Comparison of ENCODE assay signal across 8 cellular contexts in the genomic region with DNA sequence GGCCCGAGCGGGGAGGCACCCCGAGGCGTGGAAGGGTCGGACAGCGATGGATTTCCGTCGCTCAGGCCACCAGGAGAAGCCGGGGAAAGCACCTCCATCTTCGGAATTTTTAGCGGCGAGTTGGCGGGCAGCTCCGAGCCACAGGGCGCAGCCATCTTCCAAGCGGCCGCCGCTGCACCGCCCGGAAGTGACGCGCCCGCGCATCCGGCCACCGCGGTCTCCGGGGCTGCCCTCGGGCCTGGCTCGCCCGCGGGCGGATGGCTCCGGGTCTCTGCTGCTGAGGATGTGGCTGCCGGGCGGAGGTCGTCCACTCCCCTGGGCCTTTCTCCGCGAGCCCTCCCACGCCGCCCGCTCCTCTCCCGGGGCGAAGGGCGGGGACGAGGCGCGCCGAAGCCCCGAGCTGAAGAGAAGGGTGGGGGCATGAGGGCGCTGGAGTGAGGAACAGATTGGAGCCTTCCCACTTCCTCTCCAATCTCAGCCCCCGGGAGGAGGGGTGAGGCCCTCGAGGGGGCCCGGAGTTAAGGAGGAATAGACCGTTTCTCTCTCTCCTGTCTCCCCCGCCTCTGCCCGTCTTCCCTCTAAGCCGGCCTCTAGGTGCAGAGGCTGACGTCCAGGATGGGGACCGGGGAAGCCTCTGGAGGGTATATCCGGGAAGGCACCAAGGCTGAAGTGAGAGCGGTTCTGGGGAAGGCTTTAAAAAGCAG. TPM values are rescaled to one million over a fixed set of nuclear protein-coding genes. Genes with fewer than 3 reads are reported as not detected.
DNase-seq lines count a peak whose midpoint lies in the region; TF ChIP-seq lines count a peak whose summit lies in the region.

A gene (minus strand): TSS at position 181 of the 704 bp plus-strand sequence. CDS start 26 bp downstream, at position 155.

- TF ChIP-seq POLR2A in esophagus muscularis mucosa (IDR thresholded peaks at IDR 0.05; ENCODE audit: low read depth) = peak; percentile 81

- WGBS in esophagus muscularis mucosa = 1% methylated on average over 23 of the region's 62 CpGs

- H3K27me3 ChIP-seq in esophagus muscularis mucosa (no peaks in the 10 kb centered on the region), muscle layer of duodenum (ENCODE audit: low read depth, low read length) (no peaks in the 10 kb centered on the region)

- peak within 1 kb of the TSS; percentile 97 to 98 (median 98) for H3K27ac ChIP-seq in esophagus muscularis mucosa (replicated peaks in 1 of 4)
- H3K27ac ChIP-seq in muscle layer of duodenum (ENCODE audit: low read length) = peak within 1 kb of the TSS; percentile 97

- peak within 1 kb of the TSS; percentile 93 to 97 (median 94) for H3K4me3 ChIP-seq in esophagus muscularis mucosa
- H3K4me3 ChIP-seq in muscle layer of duodenum (ENCODE audit: low read depth in 1 of 2, low read length in 2 of 2) = peak within 1 kb of the TSS; percentile 84 to 89

- TF ChIP-seq EP300 in esophagus muscularis mucosa (IDR thresholded peaks at IDR 0.05) = no peak

- DNase-seq in Caki2 (ENCODE audit: low read depth) (peak; percentile 78), GM20000 (ENCODE audit: low spot score) (peak; percentile 92), HT-29 (ENCODE audit: low spot score) (peak; percentile 74), OCI-M1 (lab: John Stamatoyannopoulos, UW) (peak; percentile 89), esophagus muscularis mucosa (ENCODE audit: extremely low spot score) (peak; percentile 94)
- DNase-seq in activated T-cell treated with anti-CD3 and anti-CD28 coated beads, Interleukin-2, amount 50 U/mL, for 48 hours = peak; percentile 81 to 89
- peak; percentile 46 to 77 for DNase-seq in stimulated activated CD8-positive, alpha-beta memory T cell treated with anti-CD3 and anti-CD28 coated beads, Interleukin-7, amount 100 ng/mL, for 4 hours (ENCODE audit: low read depth in 2 of 2)

- H3K9me3 ChIP-seq in esophagus muscularis mucosa = no peaks in the 10 kb centered on the region
- no peaks in the 10 kb centered on the region for H3K9me3 ChIP-seq in muscle layer of duodenum (ENCODE audit: control insufficient read depth in 1 of 2, low read length in 2 of 2)

- H3K4me1 ChIP-seq in esophagus muscularis mucosa = peaks cover 27 to 47% (median 35%) of the 10 kb centered on the region in 4 donors
- H3K4me1 ChIP-seq in muscle layer of duodenum (ENCODE audit: control insufficient read depth in 1 of 2, insufficient read depth in 2 of 2, low read length in 2 of 2) = peaks cover 9 to 27% of the 10 kb centered on the region in 2 donors

- H3K36me3 ChIP-seq in esophagus muscularis mucosa (peaks cover 0 to 2% (median under 1%) of the 10 kb centered on the region in 4 donors), muscle layer of duodenum (ENCODE audit: control insufficient read depth in 1 of 2, insufficient read depth in 2 of 2, low read length in 2 of 2) (peaks cover 0 to 3% of the 10 kb centered on the region in 2 donors)

- intact Hi-C loops in esophagus muscularis mucosa (cut with DNase I) = loop anchor here (5.0 kb wide), 1 partner anchor 37 kb away; no protein-coding TSS in a partner anchor

- no peak for TF ChIP-seq CTCF in GM20000 (IDR thresholded peaks at IDR 0.05; ENCODE audit: extremely low read depth, missing control alignments)
- TF ChIP-seq CTCF in esophagus muscularis mucosa (IDR thresholded peaks at IDR 0.05) = no peak

- in situ Hi-C loops in Caki2 (cut with HindIII; ENCODE audit: low pct_unique_long_range_greater_than_20kb, low sequenced_read_pairs) = no loop called here

RNA-seq across cellular contexts. Expression of the gene that starts here (rescaled TPM):
- total RNA-seq in Caki2 (2014; rRNA removed; shearing (Covaris generic); ENCODE audit: low replicate concordance) = 7.5 and 13.6 TPM in 2 replicates
- 24.2 and 27.5 TPM in 2 replicates for total RNA-seq in HT-29 (2014; rRNA removed; shearing (Covaris generic))
- total RNA-seq in esophagus muscularis mucosa = 10 to 100 TPM in 3 of 4 donors, 1 to 10 TPM in 1; 9.6 to 14.0 (median 12.1) TPM

Comparison
In these comparisons a context has a peak if more than half of its experiments do, and no peak if none do; other contexts are left out.
1. Peak in every context shown above with its lines: DNase-seq, H3K4me3 ChIP-seq and H3K27ac ChIP-seq.